In the genomic region with DNA sequence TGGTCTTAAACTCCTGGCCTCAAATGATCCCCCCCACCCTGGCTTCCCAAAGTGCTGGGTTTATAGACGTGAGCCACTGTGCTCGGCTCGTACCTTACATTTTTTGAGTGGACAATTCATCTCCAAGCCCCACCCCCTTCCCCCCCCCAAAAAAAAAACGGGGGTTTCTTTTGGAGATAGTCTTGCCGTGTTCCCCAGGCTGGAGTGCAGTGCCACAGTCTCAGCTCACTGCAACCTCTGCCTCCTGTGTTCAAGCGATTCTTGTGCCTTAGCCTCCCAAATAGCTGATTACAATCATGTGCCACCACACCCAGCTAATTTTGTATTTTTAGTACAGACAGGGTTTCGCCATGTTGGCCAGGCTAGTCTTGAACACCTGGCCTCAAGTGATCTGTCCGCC, we compare ENCODE assay signal across 15 cellular contexts. TPM values are rescaled to one million over a fixed set of nuclear protein-coding genes. Genes with fewer than 3 reads are reported as not detected.
DNase-seq lines count a peak whose midpoint lies in the region; ATAC-seq and TF ChIP-seq lines count a peak whose summit lies in the region.
"Had no signal": no experiment of that assay in that cellular context is flagged by ENCODE, and none has a peak within 500 bp of the region (broad histone marks: within the 10 kb centered on the region; RNA-seq: fewer than 3 reads in every experiment).

No MANE protein-coding gene starts in this region.

- H4K91ac ChIP-seq in mesenchymal stem cell (ENCODE audit: low read length) = no peak overlapping the region

- H3K18ac ChIP-seq in mesenchymal stem cell (ENCODE audit: low read depth in 1 of 2, low read length in 2 of 2) = no peak overlapping the region

- peaks cover 4% of the 10 kb centered on the region; the same call in 2 of the 3 replicates for H3K9me3 Mint-ChIP-seq in GM23338
- H3K9me3 Mint-ChIP-seq: CD4-positive, alpha-beta memory T cell had no signal

- H2AK5ac ChIP-seq in mesenchymal stem cell (ENCODE audit: low read length, severe bottlenecking) = no peak overlapping the region

- H3K27me3 Mint-ChIP-seq in GM23338 (ENCODE audit: insufficient read depth, low read depth, poor library complexity) = no peaks in the 10 kb centered on the region
- H3K27me3 Mint-ChIP-seq: CD4-positive, alpha-beta memory T cell had no signal

- 93% methylated on average over 8 of the region's 8 CpGs for WGBS in mesenchymal stem cell

- no peak overlapping the region for H3K9ac ChIP-seq in mesenchymal stem cell (ENCODE audit: low read length)

- peaks cover 49% of the 10 kb centered on the region for H4K20me1 ChIP-seq in GM23338 (replicated peaks; ENCODE audit: insufficient read depth)

- no peak overlapping the region for H4K8ac ChIP-seq in mesenchymal stem cell (ENCODE audit: low read length)

- H3F3A ChIP-seq in GM23338 (replicated peaks; ENCODE audit: low read depth) = no peaks in the 10 kb centered on the region; the same call in 1 of the 2 replicates

- no peak for DNase-seq in GM23338 (ENCODE audit: low spot score)
- DNase-seq in mesenchymal stem cell = no peak
- peak; percentile 4 to 18 for DNase-seq in gastrocnemius medialis
- DNase-seq in globus pallidus (ENCODE audit: low spot score) = no peak
- DNase-seq: BE2C; CD4-positive, alpha-beta memory T cell; DMS153; DMS79 treated with DMSO at 0.1 percent for 48 hours; EL; IMR-90 had no signal

- intact Hi-C loops in gastrocnemius medialis (cut with DNase I; ENCODE audit: low total_unique reads) = no loop called here

- H2AFZ ChIP-seq in GM23338 (no peak overlapping the region), mesenchymal stem cell (ENCODE audit: low read depth, low read length) (no peak overlapping the region)

- no peaks in the 10 kb centered on the region for H3K9me2 ChIP-seq in GM23338 (ENCODE audit: insufficient read depth)

- H2BK12ac ChIP-seq in mesenchymal stem cell (ENCODE audit: low read length in 2 of 2) = no peak overlapping the region

- ATAC-seq in GM23338 = no peak
- ATAC-seq in gastrocnemius medialis = peak; percentile 46 to 62
- no peak for ATAC-seq in GM21381 (IDR thresholded peaks at IDR 0.05; ENCODE audit: unreplicated experiment)
- ATAC-seq in HG02588 (IDR thresholded peaks at IDR 0.05; ENCODE audit: unreplicated experiment) = no peak
- ATAC-seq: A549 had no signal

- no peak overlapping the region for H3K23ac ChIP-seq in mesenchymal stem cell (ENCODE audit: low read length in 2 of 2)

- H3K36me3 ChIP-seq in GM23338 (ENCODE audit: insufficient read depth) = no peaks in the 10 kb centered on the region; the same call in 1 of the 2 replicates
- H3K36me3 ChIP-seq in HEK293 (ENCODE audit: control insufficient read depth in 2 of 2, insufficient read depth in 1 of 2, low read length in 2 of 2) = peaks cover 3 to 14% of the 10 kb centered on the region in 2 experiments
- peaks cover 6 to 27% of the 10 kb centered on the region in 2 experiments for H3K36me3 ChIP-seq in mesenchymal stem cell (ENCODE audit: control insufficient read depth in 1 of 2, insufficient read depth in 2 of 2, low read depth in 1 of 2, low read length in 2 of 2)
- no peaks in the 10 kb centered on the region for H3K36me3 ChIP-seq in gastrocnemius medialis

- H3K36me3 Mint-ChIP-seq in GM23338 (ENCODE audit: low read depth) = peaks cover 19% of the 10 kb centered on the region; the same call in 2 of the 3 replicates

- POLR2A ChIA-PET in HEK293 (lab: Yijun Ruan, JAX) = no interaction called here

- 0 out of 2 replicates have a peak overlapping the region, but pooled peaks have one; percentile 65 for H3K27ac ChIP-seq in GM23338 (ENCODE audit: low read depth)
- no peak overlapping the region for H3K27ac ChIP-seq in HEK293 (ENCODE audit: extremely low read depth, low read depth, low read length)
- H3K27ac ChIP-seq in mesenchymal stem cell (ENCODE audit: low read length, poor library complexity, severe bottlenecking) = no peak overlapping the region
- peak overlapping the region; percentile 33 to 70 (median 60) for H3K27ac ChIP-seq in gastrocnemius medialis
- H3K27ac ChIP-seq: A549, C4-2B had no signal

- no peak overlapping the region for H3K27ac Mint-ChIP-seq in GM23338
- H3K27ac Mint-ChIP-seq: CD4-positive, alpha-beta memory T cell had no signal

- H3K4me1 Mint-ChIP-seq in GM23338 = no peaks in the 10 kb centered on the region

- H3K9me3 ChIP-seq in HEK293 (ENCODE audit: control insufficient read depth, insufficient read depth, low read depth, low read length) = no peaks in the 10 kb centered on the region
- H3K9me3 ChIP-seq in mesenchymal stem cell (ENCODE audit: control insufficient read depth, low read length) = no peaks in the 10 kb centered on the region
- no peaks in the 10 kb centered on the region for H3K9me3 ChIP-seq in gastrocnemius medialis
- H3K9me3 ChIP-seq: A549, BE2C had no signal

- H3K4me2 ChIP-seq in GM23338 (no peak overlapping the region), mesenchymal stem cell (ENCODE audit: low read length, poor library complexity, severe bottlenecking) (no peak overlapping the region)
- H3K4me2 ChIP-seq: A549 had no signal

- peak overlapping the region; percentile 34 for H2BK120ac ChIP-seq in mesenchymal stem cell (ENCODE audit: low read depth, low read length)

- H3K4me3 ChIP-seq in GM23338 = no peak overlapping the region
- H3K4me3 ChIP-seq in HEK293 (ENCODE audit: low read depth, low read length) = no peak overlapping the region
- H3K4me3 ChIP-seq in mesenchymal stem cell (ENCODE audit: insufficient read depth in 1 of 2, low read depth in 1 of 2, low read length in 2 of 2) = no peak overlapping the region
- H3K4me3 ChIP-seq in gastrocnemius medialis = no peak overlapping the region
- H3K4me3 ChIP-seq: A549 had no signal

- H3K14ac ChIP-seq in mesenchymal stem cell (ENCODE audit: low read length in 2 of 2) = no peak overlapping the region

- H3K27me3 ChIP-seq in GM23338 (ENCODE audit: insufficient read depth) = no peaks in the 10 kb centered on the region
- no peaks in the 10 kb centered on the region for H3K27me3 ChIP-seq in mesenchymal stem cell (ENCODE audit: control insufficient read depth in 1 of 2, insufficient read depth in 1 of 2, low read length in 2 of 2)
- no peaks in the 10 kb centered on the region for H3K27me3 ChIP-seq in gastrocnemius medialis
- H3K27me3 ChIP-seq: BE2C had no signal

- in situ Hi-C loops in gastrocnemius medialis (cut with MboI; ENCODE audit: low sequenced_read_pairs in 4 of 4) = no loop called here

- CTCF ChIA-PET in HEK293 (lab: Yijun Ruan, JAX) = no interaction called here

- no peak overlapping the region for H2BK15ac ChIP-seq in mesenchymal stem cell (ENCODE audit: low read depth, poor library complexity, severe bottlenecking)

- H3K4me1 ChIP-seq in GM23338 (ENCODE audit: insufficient read depth) (no peaks in the 10 kb centered on the region), HEK293 (ENCODE audit: control insufficient read depth, insufficient read depth, low read length) (no peaks in the 10 kb centered on the region), mesenchymal stem cell (ENCODE audit: control insufficient read depth, insufficient read depth, low read depth, low read length) (no peaks in the 10 kb centered on the region), gastrocnemius medialis (peaks cover 5 to 24% of the 10 kb centered on the region in 2 donors)
- H3K4me1 ChIP-seq: A549 had no signal

- no peak overlapping the region for H2BK5ac ChIP-seq in mesenchymal stem cell (ENCODE audit: low read depth, low read length, poor library complexity, severe bottlenecking)

- peaks cover 82% of the 10 kb centered on the region for H3K79me2 ChIP-seq in GM23338 (replicated peaks; ENCODE audit: insufficient read depth)

- H3K4ac ChIP-seq in mesenchymal stem cell (ENCODE audit: low read depth in 1 of 2, low read length in 2 of 2) = no peak overlapping the region

- TF ChIP-seq CTCF in GM23338 (conservative IDR thresholded peaks at IDR 0.05; ENCODE audit: low read depth in 2 of 2) (no peak), HEK293 (tag by site-specific recombination; IDR thresholded peaks at IDR 0.05) (no peak), gastrocnemius medialis (IDR thresholded peaks at IDR 0.05 in 4 of 5, conservative IDR thresholded peaks at IDR 0.05 in 1 of 5) (no peak)

- H3K79me1 ChIP-seq in mesenchymal stem cell (replicated peaks; ENCODE audit: low read length, poor library complexity, severe bottlenecking) = peaks cover 14% of the 10 kb centered on the region

- no peak overlapping the region for H3K4me3 Mint-ChIP-seq in GM23338

- peak in 1 of 2 donors; percentile 10 for TF ChIP-seq POLR2A in gastrocnemius medialis (IDR thresholded peaks at IDR 0.05)

TF ChIP-seq in GM23338, 12 proteins besides CTCF, POLR2A, EP300 and RAD21 (continues in another document):
- TF ChIP-seq EZH2phosphoT487 (IDR thresholded peaks at IDR 0.05; ENCODE audit: unreplicated experiment) = no peak

TF ChIP-seq in HEK293, 187 proteins besides CTCF, POLR2A, EP300 and RAD21:
- TF ChIP-seq KLF1 (tag by site-specific recombination; IDR thresholded peaks at IDR 0.05) (0 out of 2 replicates have a peak, but pooled peaks have one; percentile 13), GFI1B (tag by site-specific recombination; IDR thresholded peaks at IDR 0.05) (no peak)

RNA-seq across cellular contexts. Expression of a gene that starts 31.3 kb away (rescaled TPM):
- 119 and 123 TPM in 2 replicates for total RNA-seq in GM23338 (2014; rRNA removed; shearing (Covaris generic))
- polyA plus RNA-seq in GM23338 (2016; fragmentation: Nextera tagmentation; extraction: Ambion mirVana) = 58.6 and 73.0 TPM in 2 replicates
- polyA plus RNA-seq in mesenchymal stem cell (2013, experiment 1 of 2) = 32.8 TPM
- polyA plus RNA-seq in mesenchymal stem cell (2013, experiment 2 of 2) = 31.5 TPM
- 10 to 100 TPM; 51.3 to 93.6 (median 72.7) TPM for total RNA-seq in gastrocnemius medialis

Comparison
In these comparisons a context has a peak if more than half of its experiments do, and no peak if none do; other contexts are left out.
1. ATAC-seq: peak in gastrocnemius medialis (2 of 2); none in GM23338 (single experiment), GM21381 (single experiment) and HG02588 (single experiment).
2. DNase-seq: peak in gastrocnemius medialis (2 of 2); none in GM23338 (single experiment), mesenchymal stem cell (single experiment) and globus pallidus (single experiment).
3. H3K27ac ChIP-seq: peak in GM23338 (single experiment) and gastrocnemius medialis (4 of 4); none in HEK293 (single experiment) and mesenchymal stem cell (single experiment).